Comparison of ENCODE assay signal across 18 cellular contexts in the genomic region with DNA sequence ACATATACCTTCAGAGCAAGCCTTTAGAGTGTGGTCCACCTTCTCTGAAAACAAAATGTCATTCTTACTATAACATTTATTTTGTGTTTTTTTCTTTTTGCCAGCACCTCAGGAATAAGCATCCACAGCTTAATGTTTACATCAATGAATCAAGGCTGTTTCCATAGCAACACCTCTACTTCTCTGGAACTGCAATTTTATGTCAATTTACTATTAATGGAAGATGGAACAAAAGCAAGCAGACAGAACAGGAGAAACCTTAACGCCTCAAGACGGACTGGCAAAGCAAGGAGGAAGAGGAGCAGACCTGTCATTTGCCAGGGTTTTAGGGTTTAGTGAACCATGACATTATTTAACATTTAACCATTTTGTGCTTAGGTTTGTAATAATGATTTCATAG.
"Had no signal": no experiment of that assay in that cellular context is flagged by ENCODE, and none has a peak within 500 bp of the region (broad histone marks: within the 10 kb centered on the region; RNA-seq: fewer than 3 reads in every experiment).

No MANE protein-coding gene starts in this region.

- H3K9me3 Mint-ChIP-seq: dendritic cell treated with granulocyte-macrophage colony-stimulating factor and Interleukin-4, amounts not matched to agents 40 ng/mL and 50 ng/mL, for 4 days; effector memory CD8-positive, alpha-beta T cell; neural crest cell; type B pancreatic cell had no signal

- H3K27ac ChIP-seq: esophagus squamous epithelium, gastroesophageal sphincter, right atrium auricular region, suprapubic skin, thyroid gland had no signal

- H3K4me1 Mint-ChIP-seq: naive thymus-derived CD4-positive, alpha-beta T cell had no signal

- H3K4me3 Mint-ChIP-seq: dendritic cell treated with granulocyte-macrophage colony-stimulating factor and Interleukin-4, amounts not matched to agents 40 ng/mL and 50 ng/mL, for 4 days; effector memory CD8-positive, alpha-beta T cell; naive thymus-derived CD4-positive, alpha-beta T cell; neural crest cell; type B pancreatic cell had no signal

- H3K4me1 ChIP-seq: right atrium auricular region, thyroid gland had no signal

- H3K9me3 ChIP-seq: esophagus squamous epithelium, gastroesophageal sphincter, right atrium auricular region, suprapubic skin, thyroid gland had no signal

- H3K4me3 ChIP-seq: esophagus squamous epithelium, gastroesophageal sphincter, right atrium auricular region, suprapubic skin, thyroid gland had no signal

- DNase-seq: effector memory CD8-positive, alpha-beta T cell; esophagus squamous epithelium; foreskin fibroblast; glutamatergic neuron; islet precursor cell; mammary epithelial cell; naive thymus-derived CD4-positive, alpha-beta T cell; posterior cingulate gyrus; small intestine; stimulated activated CD4-positive, alpha-beta T cell treated with anti-CD3 and anti-CD28 coated beads, Interleukin-12 subunit alpha, Interleukin-12 subunit beta, amount 100 ng/mL, for 4 hours; stimulated activated naive CD4-positive, alpha-beta T cell; thyroid gland had no signal

- H3K27me3 ChIP-seq: gastroesophageal sphincter, right atrium auricular region, suprapubic skin, thyroid gland had no signal

- H3K36me3 Mint-ChIP-seq: naive thymus-derived CD4-positive, alpha-beta T cell; type B pancreatic cell had no signal

- H3K27ac Mint-ChIP-seq: dendritic cell treated with granulocyte-macrophage colony-stimulating factor and Interleukin-4, amounts not matched to agents 40 ng/mL and 50 ng/mL, for 4 days; effector memory CD8-positive, alpha-beta T cell; type B pancreatic cell had no signal

- H3K36me3 ChIP-seq: esophagus squamous epithelium, gastroesophageal sphincter, right atrium auricular region, suprapubic skin, thyroid gland had no signal
